Comparison of ENCODE assay signal across 1 cellular context in the genomic region with DNA sequence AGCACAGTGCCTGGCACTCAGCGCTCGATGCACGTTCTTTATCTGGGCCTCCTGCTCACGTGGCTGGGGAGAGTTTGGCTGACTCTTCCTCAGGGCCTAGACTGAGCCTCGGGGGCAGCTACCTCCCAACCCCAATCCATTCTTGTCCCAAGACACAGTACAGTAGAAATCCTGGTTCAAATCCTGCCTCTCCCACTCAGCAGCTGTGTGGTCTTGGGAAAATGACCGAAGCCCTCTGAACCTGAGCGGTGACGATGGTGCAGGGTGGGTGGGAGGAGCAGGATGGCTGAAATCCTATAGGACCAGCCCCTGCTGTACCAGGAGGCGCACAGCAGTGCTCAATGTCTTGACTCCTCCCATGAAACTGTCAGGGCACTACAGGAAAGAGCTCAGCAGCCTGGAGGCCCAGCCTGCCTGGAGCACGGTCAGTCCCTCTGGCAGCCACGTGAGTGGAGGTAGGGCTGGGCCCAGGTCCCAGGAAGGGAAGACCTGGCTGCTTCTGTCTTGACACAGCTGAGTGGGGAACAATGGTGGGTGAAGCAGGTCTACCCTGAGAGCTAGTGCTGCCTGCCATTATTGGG.
TF ChIP-seq lines count a peak whose summit lies in the region.

No MANE protein-coding gene starts in this region.

TF ChIP-seq in WTC11, 78 proteins besides CTCF, POLR2A, EP300 and RAD21 (continued from another document):
- TF ChIP-seq ZNF532 (CRISPR knock-in tag; IDR thresholded peaks at IDR 0.05; ENCODE audit: borderline replicate concordance) (no peak), CREB1 (CRISPR knock-in tag; IDR thresholded peaks at IDR 0.05) (no peak), ZNF423 (CRISPR knock-in tag; IDR thresholded peaks at IDR 0.05) (no peak), ATF1 (CRISPR knock-in tag; IDR thresholded peaks at IDR 0.05) (no peak)
- TF ChIP-seq, protein P1, sequence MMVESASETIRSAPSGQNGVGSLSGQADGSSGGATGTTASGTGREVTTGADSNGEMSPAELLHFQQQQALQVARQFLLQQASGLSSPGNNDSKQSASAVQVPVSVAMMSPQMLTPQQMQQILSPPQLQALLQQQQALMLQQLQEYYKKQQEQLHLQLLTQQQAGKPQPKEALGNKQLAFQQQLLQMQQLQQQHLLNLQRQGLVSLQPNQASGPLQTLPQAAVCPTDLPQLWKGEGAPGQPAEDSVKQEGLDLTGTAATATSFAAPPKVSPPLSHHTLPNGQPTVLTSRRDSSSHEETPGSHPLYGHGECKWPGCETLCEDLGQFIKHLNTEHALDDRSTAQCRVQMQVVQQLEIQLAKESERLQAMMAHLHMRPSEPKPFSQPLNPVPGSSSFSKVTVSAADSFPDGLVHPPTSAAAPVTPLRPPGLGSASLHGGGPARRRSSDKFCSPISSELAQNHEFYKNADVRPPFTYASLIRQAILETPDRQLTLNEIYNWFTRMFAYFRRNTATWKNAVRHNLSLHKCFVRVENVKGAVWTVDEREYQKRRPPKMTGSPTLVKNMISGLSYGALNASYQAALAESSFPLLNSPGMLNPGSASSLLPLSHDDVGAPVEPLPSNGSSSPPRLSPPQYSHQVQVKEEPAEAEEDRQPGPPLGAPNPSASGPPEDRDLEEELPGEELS (CRISPR knock-in tag; IDR thresholded peaks at IDR 0.05) = peak; percentile 25; the same call in 1 of the 2 replicates
TF ChIP-seq in WTC11: peak in this region for 2.
